In genomic region chr7:100428199-100428966, GRCh38 we compare ENCODE assay signal across 1 cellular context.
TF ChIP-seq lines count a peak whose summit lies in the region.

ZCWPW1 (minus strand) TSS chr7:100428703; CDS start chr7:100420649, 8,054 bp downstream.

TF ChIP-seq in HEK293, 187 proteins besides CTCF, POLR2A, EP300 and RAD21 (continued from another document and continues in another):
- no peak; the same call in 1 of the 2 replicates for TF ChIP-seq SCRT1 (tag by site-specific recombination; IDR thresholded peaks at IDR 0.05; ENCODE audit: borderline replicate concordance)
- TF ChIP-seq ZNF133 (tag by site-specific recombination; IDR thresholded peaks at IDR 0.05) = no peak
- TF ChIP-seq ZNF629 (tag by site-specific recombination; IDR thresholded peaks at IDR 0.05) = peak; percentile 56; the same call in 1 of the 2 replicates
- no peak for TF ChIP-seq ZNF529 (tag by site-specific recombination; IDR thresholded peaks at IDR 0.05; ENCODE audit: insufficient replicate concordance)
- peak; percentile 71; the same call in 1 of the 2 replicates for TF ChIP-seq WT1 (tag by site-specific recombination; IDR thresholded peaks at IDR 0.05)
- peak; percentile 46 for TF ChIP-seq IKZF3 (tag by site-specific recombination; IDR thresholded peaks at IDR 0.05)
- TF ChIP-seq ZNF24 (tag by site-specific recombination; IDR thresholded peaks at IDR 0.05) = peak; percentile 63
- peak; percentile 91 for TF ChIP-seq ZFP69B (tag by site-specific recombination; IDR thresholded peaks at IDR 0.05)
- peak; percentile 68 for TF ChIP-seq GFI1B (tag by site-specific recombination; IDR thresholded peaks at IDR 0.05)
- TF ChIP-seq ZNF596 (tag by site-specific recombination; IDR thresholded peaks at IDR 0.05) = no peak
- peak; percentile 60; the same call in 1 of the 2 replicates for TF ChIP-seq FEZF1 (tag by site-specific recombination; IDR thresholded peaks at IDR 0.05)
- no peak for TF ChIP-seq ZNF221 (tag by site-specific recombination; IDR thresholded peaks at IDR 0.05; ENCODE audit: borderline replicate concordance)
- peak; percentile 93 for TF ChIP-seq ZNF692 (tag by site-specific recombination; IDR thresholded peaks at IDR 0.05)
- no peak; the same call in 1 of the 2 replicates for TF ChIP-seq ZNF664 (tag by site-specific recombination; IDR thresholded peaks at IDR 0.05)
- no peak for TF ChIP-seq PRDM1 (tag by site-specific recombination; IDR thresholded peaks at IDR 0.05)
- TF ChIP-seq PATZ1 (tag by site-specific recombination; IDR thresholded peaks at IDR 0.05) = peak; percentile 99
- TF ChIP-seq ZSCAN18 (tag by site-specific recombination; IDR thresholded peaks at IDR 0.05) = peak; percentile 8; the same call in 1 of the 2 replicates
- TF ChIP-seq ZNF433 (tag by site-specific recombination; IDR thresholded peaks at IDR 0.05; ENCODE audit: low read depth) = no peak
- TF ChIP-seq ZNF639 (tag by site-specific recombination; IDR thresholded peaks at IDR 0.05) = no peak; the same call in none of the 2 replicates
- TF ChIP-seq ZNF280D (tag by site-specific recombination; IDR thresholded peaks at IDR 0.05) = peak; percentile 91
- TF ChIP-seq ZBTB17 (tag by site-specific recombination; IDR thresholded peaks at IDR 0.05) = peak; percentile 96
- peak; percentile 86 for TF ChIP-seq KLF7 (tag by site-specific recombination; IDR thresholded peaks at IDR 0.05; ENCODE audit: borderline replicate concordance)
- no peak; the same call in 1 of the 2 replicates for TF ChIP-seq ZNF558 (tag by site-specific recombination; IDR thresholded peaks at IDR 0.05)
- peak; percentile 99 for TF ChIP-seq ZFP37 (tag by site-specific recombination; IDR thresholded peaks at IDR 0.05)
- peak; percentile 61; the same call in 1 of the 2 replicates for TF ChIP-seq PBX3 (CRISPR knock-in tag; IDR thresholded peaks at IDR 0.05)
- peak; percentile 91 for TF ChIP-seq ZNF324 (tag by site-specific recombination; IDR thresholded peaks at IDR 0.05)
- peak; percentile 100 for TF ChIP-seq ZNF335 (tag by site-specific recombination; conservative IDR thresholded peaks at IDR 0.05)
- TF ChIP-seq KLF17 (tag by site-specific recombination; IDR thresholded peaks at IDR 0.05) = peak; percentile 79
- TF ChIP-seq GLIS1 (tag by site-specific recombination; IDR thresholded peaks at IDR 0.05) = peak; percentile 88
- peak; percentile 87 for TF ChIP-seq SP2 (tag by site-specific recombination; IDR thresholded peaks at IDR 0.05)
- peak; percentile 96; the same call in 1 of the 2 replicates for TF ChIP-seq ZNF391 (tag by site-specific recombination; IDR thresholded peaks at IDR 0.05; ENCODE audit: borderline replicate concordance, low read depth)
- peak; percentile 28 for TF ChIP-seq ZNF518A (tag by site-specific recombination; conservative IDR thresholded peaks at IDR 0.05; ENCODE audit: low read depth)
- 0 out of 2 replicates have a peak, but pooled peaks have one; percentile 47 for TF ChIP-seq ZBTB1 (tag by site-specific recombination; IDR thresholded peaks at IDR 0.05)
- TF ChIP-seq ZSCAN16 (tag by site-specific recombination; IDR thresholded peaks at IDR 0.05) = 0 out of 2 replicates have a peak, but pooled peaks have one; percentile 20
- TF ChIP-seq ZBTB26 (tag by site-specific recombination; optimal IDR thresholded peaks at IDR 0.05) = peak; percentile 60
